8 cellular contexts compared by ENCODE assay signal in the genomic region with DNA sequence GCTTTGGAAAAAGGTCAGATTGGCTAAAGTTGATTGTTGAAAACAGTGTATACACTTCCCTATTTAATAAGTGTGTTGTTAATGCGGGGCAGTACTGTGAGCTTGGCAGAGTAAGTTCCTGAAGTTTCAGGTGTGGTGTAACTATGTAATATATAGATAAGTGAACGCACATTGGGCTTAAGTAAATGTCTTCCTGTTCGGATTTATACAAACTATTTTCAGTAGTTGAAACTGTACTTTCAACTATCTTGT. TPM values are rescaled to one million over a fixed set of nuclear protein-coding genes. Genes with fewer than 3 reads are reported as not detected.
DNase-seq lines count a peak whose midpoint lies in the region; ATAC-seq and TF ChIP-seq lines count a peak whose summit lies in the region.

No MANE protein-coding gene starts in this region.

- H3K4me3 ChIP-seq in Panc1 (ENCODE audit: low read depth in 2 of 2, low read length in 2 of 2), result peak overlapping the region; percentile 79 to 95
- H3K4me3 ChIP-seq in epithelial cell of proximal tubule (ENCODE audit: low read depth, low read length), result peak overlapping the region; percentile 94
- peak overlapping the region; percentile 85 for H3K4me3 ChIP-seq in parathyroid adenoma (ENCODE audit: low read depth, low read length)

- H3K9me3 Mint-ChIP-seq in Calu3 (ENCODE audit: low read depth, unreplicated experiment), result no peaks in the 10 kb centered on the region

- POLR2A ChIA-PET in Panc1 (lab: Charles Lee), result interaction anchor here (1.2 kb wide), 1 partner anchor 9 kb away, joined by 4 read pairs; no protein-coding TSS in a partner anchor

- H3K27ac ChIP-seq in Panc1 (ENCODE audit: low read length), result peak overlapping the region; percentile 97
- H3K27ac ChIP-seq in parathyroid adenoma, result peak overlapping the region; percentile 91

- H3K9ac ChIP-seq in parathyroid adenoma, result no peak overlapping the region

- BruUV-seq in Calu3 (replicated peaks; lab: Mats Ljungman, UMichigan) (TSS peak; percentile 44), Panc1 (replicated peaks; lab: Mats Ljungman, UMichigan) (TSS peak; percentile 77)

- ATAC-seq in Panc1 (no peak), GM19467 (IDR thresholded peaks at IDR 0.05; ENCODE audit: unreplicated experiment) (no peak), GM19328 (IDR thresholded peaks at IDR 0.05; ENCODE audit: unreplicated experiment) (no peak)

- H3K9me3 ChIP-seq in Panc1 (ENCODE audit: control insufficient read depth, insufficient read depth, low read depth, low read length), result no peaks in the 10 kb centered on the region
- no peaks in the 10 kb centered on the region for H3K9me3 ChIP-seq in parathyroid adenoma (ENCODE audit: control insufficient read depth, low read length)

- no peaks in the 10 kb centered on the region for H3K79me2 ChIP-seq in parathyroid adenoma

- H3K36me3 ChIP-seq in Panc1 (ENCODE audit: control insufficient read depth, insufficient read depth, low read length) (peaks cover 34% of the 10 kb centered on the region), parathyroid adenoma (ENCODE audit: control insufficient read depth, insufficient read depth, low read length) (no peaks in the 10 kb centered on the region)

- H3K4me1 Mint-ChIP-seq in Calu3 (ENCODE audit: low read depth, unreplicated experiment), result peaks cover 22% of the 10 kb centered on the region

- intact Hi-C loops in Calu3 (cut with micrococcal nuclease; ENCODE audit: unreplicated experiment), result loop anchor here (5.0 kb wide), 2 partner anchors 153 to 203 kb away; a partner anchor contains a TSS
- intact Hi-C loops in Panc1 (cut with micrococcal nuclease; ENCODE audit: unreplicated experiment), result no loop called here

- peaks cover 13% of the 10 kb centered on the region for H3K27me3 Mint-ChIP-seq in Calu3 (ENCODE audit: unreplicated experiment)

- DNase-seq in Calu3 (no peak), Panc1 (ENCODE audit: low read depth, low spot score) (no peak), epithelial cell of proximal tubule (ENCODE audit: low read depth) (no peak), kidney tubule cell (ENCODE audit: low spot score) (no peak), GM20000 (ENCODE audit: low spot score) (no peak)

- H3K27ac Mint-ChIP-seq in Calu3 (ENCODE audit: unreplicated experiment), result peak overlapping the region; percentile 100

- TF ChIP-seq CTCF in Calu3 (IDR thresholded peaks at IDR 0.05; ENCODE audit: unreplicated experiment), result no peak
- TF ChIP-seq CTCF in Panc1 (IDR thresholded peaks at IDR 0.05), result no peak
- no peak for TF ChIP-seq CTCF in epithelial cell of proximal tubule (conservative IDR thresholded peaks at IDR 0.05; ENCODE audit: low read depth, low read length)
- TF ChIP-seq CTCF in parathyroid adenoma (IDR thresholded peaks at IDR 0.05), result no peak
- no peak for TF ChIP-seq CTCF in GM20000 (IDR thresholded peaks at IDR 0.05; ENCODE audit: extremely low read depth, missing control alignments)

- peaks cover 26% of the 10 kb centered on the region for H3K4me1 ChIP-seq in Panc1 (ENCODE audit: control insufficient read depth, insufficient read depth, low read length)
- peaks cover 13% of the 10 kb centered on the region for H3K4me1 ChIP-seq in parathyroid adenoma

- H3K36me3 Mint-ChIP-seq in Calu3 (ENCODE audit: insufficient read depth, unreplicated experiment), result peaks cover 51% of the 10 kb centered on the region

- CTCF ChIA-PET in Calu3 (lab: Charles Lee), result interaction anchor here (0.8 kb wide), 1 partner anchor 154 kb away, joined by 3 read pairs; a partner anchor contains a TSS
- CTCF ChIA-PET in Panc1 (lab: Charles Lee), result interaction anchor here (1.2 kb wide), 1 partner anchor 106 kb away, joined by 4 read pairs; no protein-coding TSS in a partner anchor

- in situ Hi-C loops in Panc1 (cut with HindIII; ENCODE audit: low pct_unique_long_range_greater_than_20kb, low sequenced_read_pairs), result no loop called here

- peak overlapping the region; percentile 81 for H3K4me3 Mint-ChIP-seq in Calu3 (ENCODE audit: low read depth, unreplicated experiment)

- H3K4me2 ChIP-seq in parathyroid adenoma (ENCODE audit: low read length), result peak overlapping the region; percentile 62

- peak overlapping the region; percentile 68 for H2AFZ ChIP-seq in parathyroid adenoma

- no peaks in the 10 kb centered on the region for H3K27me3 ChIP-seq in Panc1 (ENCODE audit: control insufficient read depth, insufficient read depth, low read length)
- no peaks in the 10 kb centered on the region for H3K27me3 ChIP-seq in parathyroid adenoma (ENCODE audit: control insufficient read depth, insufficient read depth, low read length)

RNA-seq across cellular contexts. Expression of a gene that starts 0.9 kb away (rescaled TPM):
- total RNA-seq in Calu3 (2022), result 10.9 and 11.7 TPM in 2 replicates
- total RNA-seq in Panc1 (2021; ENCODE audit: unreplicated experiment), result 11.6 TPM
- 1.7 TPM for polyA plus RNA-seq in Panc1 (2012; ENCODE audit: insufficient read length)
- 2.2 and 3.0 TPM in 2 replicates for total RNA-seq in epithelial cell of proximal tubule

RNA-seq across cellular contexts. Expression of a gene that starts 1.2 kb away (rescaled TPM):
- total RNA-seq in Calu3 (2022) (345 and 367 TPM in 2 replicates), Panc1 (2021; ENCODE audit: unreplicated experiment) (236 TPM), epithelial cell of proximal tubule (319 and 645 TPM in 2 replicates)
- 157 TPM for polyA plus RNA-seq in Panc1 (2012; ENCODE audit: insufficient read length)

RNA-seq across cellular contexts. Expression of a gene that starts 44.4 kb away (rescaled TPM):
- 30.3 and 31.2 TPM in 2 replicates for total RNA-seq in Calu3 (2022)
- total RNA-seq in Panc1 (2021; ENCODE audit: unreplicated experiment), result 28.7 TPM
- 5.6 TPM for polyA plus RNA-seq in Panc1 (2012; ENCODE audit: insufficient read length)
- 11.8 and 17.7 TPM in 2 replicates for total RNA-seq in epithelial cell of proximal tubule

RNA-seq across cellular contexts. Expression of a gene that starts 44.6 kb away (rescaled TPM):
- 48.4 and 56.3 TPM in 2 replicates for total RNA-seq in Calu3 (2022)
- total RNA-seq in Panc1 (2021; ENCODE audit: unreplicated experiment), result 28.8 TPM
- polyA plus RNA-seq in Panc1 (2012; ENCODE audit: insufficient read length), result 13.8 TPM
- 36.3 and 39.6 TPM in 2 replicates for total RNA-seq in epithelial cell of proximal tubule

RNA-seq across cellular contexts. Expression of a gene that starts 48.1 kb away (rescaled TPM):
- total RNA-seq in Calu3 (2022) (0.59 TPM in 1 of 2 replicates, not detected in the other), Panc1 (2021; ENCODE audit: unreplicated experiment) (0.64 TPM), epithelial cell of proximal tubule (not detected in 2 replicates)
- not detected for polyA plus RNA-seq in Panc1 (2012; ENCODE audit: insufficient read length)
